18 cellular contexts compared by ENCODE assay signal in the genomic region with DNA sequence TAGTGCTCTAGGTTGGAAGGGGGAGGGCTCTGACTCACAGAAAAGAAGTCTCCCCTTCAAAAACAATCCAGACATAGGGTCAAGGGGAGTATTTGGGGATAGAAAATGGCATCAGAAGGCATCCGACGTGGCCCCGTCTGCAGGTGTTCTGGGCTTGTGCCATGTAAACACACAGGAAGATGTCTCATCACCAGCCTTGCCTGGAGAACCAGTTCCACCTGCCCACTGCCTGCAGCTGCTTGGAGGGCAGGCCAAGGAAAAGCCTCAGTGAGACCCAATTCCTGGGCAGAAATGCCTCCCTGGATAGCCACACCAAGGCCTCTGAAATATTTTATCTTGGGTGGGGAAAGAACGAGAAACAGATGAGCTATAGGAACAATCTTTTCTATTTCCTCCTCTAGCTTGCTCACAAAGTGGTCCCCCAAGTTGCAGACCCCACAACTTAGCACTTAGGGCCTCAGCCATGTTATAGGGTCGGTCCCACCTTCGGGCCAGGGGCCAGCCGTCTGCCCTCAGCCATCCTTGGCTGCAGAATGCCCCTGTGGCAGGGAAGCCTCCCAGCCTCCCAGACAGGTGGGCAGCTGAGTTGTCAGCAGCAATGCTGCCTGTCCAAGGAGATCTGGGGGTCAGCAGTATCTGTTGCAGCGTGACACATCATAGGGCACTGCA. TPM values are rescaled to one million over a fixed set of nuclear protein-coding genes. Genes with fewer than 3 reads are reported as not detected.
DNase-seq lines count a peak whose midpoint lies in the region; ATAC-seq and TF ChIP-seq lines count a peak whose summit lies in the region.
"Had no signal": no experiment of that assay in that cellular context is flagged by ENCODE, and none has a peak within 500 bp of the region (broad histone marks: within the 10 kb centered on the region; RNA-seq: fewer than 3 reads in every experiment).

No MANE protein-coding gene starts in this region.

- intact Hi-C loops in esophagus squamous epithelium (cut with DNase I), result no loop called here

- H3K9me3 Mint-ChIP-seq in GM23338 (no peaks in the 10 kb centered on the region; the same call in 2 of the 3 replicates), nephron progenitor cell (no peaks in the 10 kb centered on the region)
- H3K9me3 Mint-ChIP-seq: CD4-positive, CD25-positive, alpha-beta regulatory T cell; central memory CD8-positive, alpha-beta T cell had no signal

- TF ChIP-seq CTCF in GM23338 (conservative IDR thresholded peaks at IDR 0.05; ENCODE audit: low read depth in 2 of 2) (no peak), RWPE1 (conservative IDR thresholded peaks at IDR 0.05; ENCODE audit: low read depth) (no peak), esophagus squamous epithelium (IDR thresholded peaks at IDR 0.05) (no peak), smooth muscle cell (IDR thresholded peaks at IDR 0.05; ENCODE audit: borderline replicate concordance, insufficient read depth, poor library complexity, severe bottlenecking) (no peak), nephron progenitor cell (IDR thresholded peaks at IDR 0.05) (no peak)

- H3K9me2 ChIP-seq in GM23338 (ENCODE audit: insufficient read depth), result no peaks in the 10 kb centered on the region
- no peaks in the 10 kb centered on the region for H3K9me2 ChIP-seq in Karpas-422 (replicated peaks; ENCODE audit: insufficient read depth, low read length)

- H3F3A ChIP-seq in GM23338 (replicated peaks; ENCODE audit: low read depth) (no peaks in the 10 kb centered on the region), smooth muscle cell (ENCODE audit: low read depth) (peaks cover 36% of the 10 kb centered on the region)

- no peak overlapping the region for H3K27ac ChIP-seq in GM23338 (ENCODE audit: low read depth)
- no peak overlapping the region for H3K27ac ChIP-seq in RWPE1
- peak overlapping the region; percentile 54 to 93 (median 92) for H3K27ac ChIP-seq in esophagus squamous epithelium
- H3K27ac ChIP-seq in smooth muscle cell (ENCODE audit: low read depth), result peak overlapping the region; percentile 100
- no peak overlapping the region for H3K27ac ChIP-seq in Karpas-422 (ENCODE audit: low read length)

- H2AFZ ChIP-seq in GM23338 (0 out of 2 replicates have a peak overlapping the region, but pooled peaks have one; percentile 7), smooth muscle cell (ENCODE audit: low read depth) (no peak overlapping the region), Karpas-422 (ENCODE audit: low read length) (no peak overlapping the region)

- H3K36me3 Mint-ChIP-seq in GM23338 (ENCODE audit: low read depth) (no peaks in the 10 kb centered on the region), nephron progenitor cell (ENCODE audit: low read depth) (no peaks in the 10 kb centered on the region)
- H3K36me3 Mint-ChIP-seq: CD4-positive, CD25-positive, alpha-beta regulatory T cell had no signal

- H3K9me3 ChIP-seq in esophagus squamous epithelium (no peaks in the 10 kb centered on the region), smooth muscle cell (replicated peaks; ENCODE audit: low read depth) (no peaks in the 10 kb centered on the region), Karpas-422 (ENCODE audit: low read length) (no peaks in the 10 kb centered on the region)
- H3K9me3 ChIP-seq: HAP-1 had no signal

- no peak overlapping the region for H3K4me2 ChIP-seq in GM23338
- peak overlapping the region; percentile 69 for H3K4me2 ChIP-seq in smooth muscle cell
- H3K4me2 ChIP-seq in Karpas-422 (ENCODE audit: low read depth, low read length, poor library complexity, severe bottlenecking), result no peak overlapping the region

- ATAC-seq in GM23338, result no peak
- no peak for ATAC-seq in HG03432 (IDR thresholded peaks at IDR 0.05; ENCODE audit: unreplicated experiment)
- ATAC-seq: activated CD8-positive, alpha-beta memory T cell treated with anti-CD3 and anti-CD28 coated beads, Interleukin-2, amount 10 ng/mL, durations not matched to agents 7 days and 5 days; SK-N-SH treated with all-trans-retinoic acid at 6 μM for 48 hours had no signal

- H3K27me3 Mint-ChIP-seq in GM23338 (ENCODE audit: insufficient read depth, low read depth, poor library complexity) (peaks cover 10% of the 10 kb centered on the region), nephron progenitor cell (ENCODE audit: low read depth, poor library complexity) (peaks cover 22% of the 10 kb centered on the region)

- H3K4me3 ChIP-seq in GM23338 (no peak overlapping the region), esophagus squamous epithelium (no peak overlapping the region), smooth muscle cell (no peak overlapping the region), Karpas-422 (ENCODE audit: low read length) (no peak overlapping the region)
- H3K4me3 ChIP-seq: HAP-1 had no signal

- WGBS in esophagus squamous epithelium, 2 donors, result 58 to 69% methylated on average over 5 to 7 of the region's 8 CpGs
- WGBS in smooth muscle cell (ENCODE audit: low lambda C conversion rate), result 82% methylated on average over 8 of the region's 8 CpGs

- H3K27ac Mint-ChIP-seq in GM23338 (no peak overlapping the region), nephron progenitor cell (no peak overlapping the region)
- H3K27ac Mint-ChIP-seq: activated CD8-positive, alpha-beta memory T cell treated with anti-CD3 and anti-CD28 coated beads, Interleukin-2, amount 10 ng/mL, durations not matched to agents 7 days and 5 days had no signal

- no peaks in the 10 kb centered on the region for H3K79me2 ChIP-seq in GM23338 (replicated peaks; ENCODE audit: insufficient read depth)
- H3K79me2 ChIP-seq in smooth muscle cell (ENCODE audit: low read depth), result no peaks in the 10 kb centered on the region
- H3K79me2 ChIP-seq in Karpas-422 (ENCODE audit: low read length), result no peaks in the 10 kb centered on the region

- TF ChIP-seq POLR2A in esophagus squamous epithelium (IDR thresholded peaks at IDR 0.05), result no peak

- H3K4me1 ChIP-seq in GM23338 (ENCODE audit: insufficient read depth) (peaks cover 9% of the 10 kb centered on the region; the same call in 1 of the 2 replicates), esophagus squamous epithelium (peaks cover 31 to 63% (median 35%) of the 10 kb centered on the region in 3 donors), smooth muscle cell (ENCODE audit: low read depth) (peaks cover 34% of the 10 kb centered on the region), Karpas-422 (ENCODE audit: low read length) (peaks cover 62% of the 10 kb centered on the region)

- DNase-seq in GM23338 (ENCODE audit: low spot score) (no peak), RWPE1 (ENCODE audit: low spot score) (peak; percentile 56), esophagus squamous epithelium (lab: John Stamatoyannopoulos, UW) (no peak), smooth muscle cell (lab: John Stamatoyannopoulos, UW; ENCODE audit: unreplicated experiment) (no peak), Karpas-422 (no peak), nephron progenitor cell (no peak), HK-2 (ENCODE audit: unreplicated experiment) (no peak)
- DNase-seq: activated CD8-positive, alpha-beta memory T cell treated with anti-CD3 and anti-CD28 coated beads, Interleukin-2, amount 10 ng/mL, durations not matched to agents 7 days and 5 days; activated naive CD4-positive, alpha-beta T cell treated with Interleukin-2 at 50 U/mL for 16 hours; CD4-positive, CD25-positive, alpha-beta regulatory T cell; GF-D8; NCI-H2081; stimulated activated CD4-positive, alpha-beta T cell treated with anti-CD3 and anti-CD28 coated beads, Interleukin-2, amount 100 ng/mL, for 24 hours; WERI-Rb-1 had no signal

- H3K4me3 Mint-ChIP-seq in GM23338, result no peak overlapping the region
- no peak overlapping the region for H3K4me3 Mint-ChIP-seq in nephron progenitor cell
- H3K4me3 Mint-ChIP-seq: activated CD8-positive, alpha-beta memory T cell treated with anti-CD3 and anti-CD28 coated beads, Interleukin-2, amount 10 ng/mL, durations not matched to agents 7 days and 5 days; CD4-positive, CD25-positive, alpha-beta regulatory T cell; central memory CD8-positive, alpha-beta T cell had no signal

- H3K27me3 ChIP-seq in GM23338 (ENCODE audit: insufficient read depth), result no peaks in the 10 kb centered on the region
- no peaks in the 10 kb centered on the region for H3K27me3 ChIP-seq in esophagus squamous epithelium
- no peaks in the 10 kb centered on the region for H3K27me3 ChIP-seq in smooth muscle cell (ENCODE audit: low read depth)
- H3K27me3 ChIP-seq in Karpas-422 (ENCODE audit: low read length), result no peaks in the 10 kb centered on the region

- H4K20me1 ChIP-seq in GM23338 (replicated peaks; ENCODE audit: insufficient read depth), result no peaks in the 10 kb centered on the region
- H4K20me1 ChIP-seq in smooth muscle cell (ENCODE audit: low read depth), result no peaks in the 10 kb centered on the region
- no peaks in the 10 kb centered on the region for H4K20me1 ChIP-seq in Karpas-422 (ENCODE audit: insufficient read depth, low read depth, low read length)

- H3K4me1 Mint-ChIP-seq in GM23338 (peaks cover 12% of the 10 kb centered on the region), nephron progenitor cell (peaks cover 67% of the 10 kb centered on the region)

- POLR2A ChIA-PET in RWPE1 (lab: Yijun Ruan, JAX; ENCODE audit: low non-redundant PET), result interaction anchor here (0.5 kb wide), 1 partner anchor 78 kb away, joined by 6 read pairs; no protein-coding TSS in a partner anchor

- H3K9ac ChIP-seq in smooth muscle cell (ENCODE audit: low read depth) (peak overlapping the region; percentile 77), Karpas-422 (ENCODE audit: low read length) (no peak overlapping the region)

- CTCF ChIA-PET in RWPE1 (lab: Yijun Ruan, JAX), result interaction anchor here (1.2 kb wide), 1 partner anchor 23 kb away, joined by 3 read pairs; no protein-coding TSS in a partner anchor

- H3K36me3 ChIP-seq in GM23338 (ENCODE audit: insufficient read depth) (no peaks in the 10 kb centered on the region), esophagus squamous epithelium (no peaks in the 10 kb centered on the region), smooth muscle cell (ENCODE audit: low read depth) (no peaks in the 10 kb centered on the region), Karpas-422 (ENCODE audit: insufficient read depth, low read length) (no peaks in the 10 kb centered on the region)
- H3K36me3 ChIP-seq: HAP-1, WERI-Rb-1 had no signal

RNA-seq across cellular contexts. Expression of gene ECHDC3, which starts 54.3 kb away (rescaled TPM):
- 48.6 and 50.1 TPM in 2 replicates for total RNA-seq in GM23338 (2014; rRNA removed; shearing (Covaris generic))
- 13.5 and 16.3 TPM in 2 replicates for polyA plus RNA-seq in GM23338 (2016; fragmentation: Nextera tagmentation; extraction: Ambion mirVana)
- total RNA-seq in esophagus squamous epithelium, result 10 to 100 TPM in 2 of 4 donors, 1 to 10 TPM in 1, under 1 TPM in 1; 0.44 to 55.7 (median 31.6) TPM
- total RNA-seq in smooth muscle cell, result 10.2 and 14.1 TPM in 2 replicates
- polyA plus RNA-seq in smooth muscle cell, result 6.0 and 8.7 TPM in 2 replicates
- not detected in 2 replicates for total RNA-seq in Karpas-422 (2014; rRNA removed; shearing (Covaris generic); ENCODE audit: low replicate concordance)

Comparison
In these comparisons a context has a peak if more than half of its experiments do, and no peak if none do; other contexts are left out.
1. H3K27ac ChIP-seq: peak in esophagus squamous epithelium (4 of 4) and smooth muscle cell (single experiment); none in GM23338 (single experiment), RWPE1 (single experiment) and Karpas-422 (single experiment).